19 cellular contexts compared by ENCODE assay signal in the genomic region with DNA sequence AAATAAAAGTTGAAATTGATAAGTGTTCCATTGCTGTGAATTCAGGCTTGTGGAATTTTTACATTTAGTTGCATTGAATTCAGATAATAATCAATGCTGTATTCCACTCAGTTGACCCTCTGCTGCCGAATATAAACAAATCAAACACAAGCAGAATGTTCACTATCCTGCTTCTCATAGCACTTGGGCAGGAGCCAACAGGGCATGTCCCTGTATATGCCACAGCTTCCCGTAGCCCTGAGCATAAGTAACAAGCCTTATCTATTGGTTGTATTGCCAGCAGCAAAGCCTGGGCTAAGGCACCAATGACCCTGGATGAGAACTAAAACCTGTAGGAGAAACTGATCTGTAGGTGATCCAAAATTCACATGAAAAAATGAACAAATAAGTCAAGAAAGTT.
DNase-seq lines count a peak whose midpoint lies in the region; ATAC-seq and TF ChIP-seq lines count a peak whose summit lies in the region.
"Had no signal": no experiment of that assay in that cellular context is flagged by ENCODE, and none has a peak within 500 bp of the region (broad histone marks: within the 10 kb centered on the region; RNA-seq: fewer than 3 reads in every experiment).

No MANE protein-coding gene starts in this region.

- H3K4me1 ChIP-seq in mesenchymal stem cell (ENCODE audit: control insufficient read depth, insufficient read depth, low read depth, low read length): no peaks in the 10 kb centered on the region

- H3K14ac ChIP-seq in mesenchymal stem cell (ENCODE audit: low read length in 2 of 2): no peak overlapping the region

- ATAC-seq in HG03521 (IDR thresholded peaks at IDR 0.05; ENCODE audit: unreplicated experiment) (no peak), HG03159 (IDR thresholded peaks at IDR 0.05; ENCODE audit: unreplicated experiment) (no peak)

- no peak overlapping the region for H2AFZ ChIP-seq in mesenchymal stem cell (ENCODE audit: low read depth, low read length)

- H3K27ac ChIP-seq in VCaP: 0 out of 2 replicates have a peak overlapping the region, but pooled peaks have one; percentile 18
- H3K27ac ChIP-seq in mesenchymal stem cell (ENCODE audit: low read length, poor library complexity, severe bottlenecking): no peak overlapping the region

- H3K4me2 ChIP-seq in mesenchymal stem cell (ENCODE audit: low read length, poor library complexity, severe bottlenecking): no peak overlapping the region

- no peak overlapping the region for H2AK5ac ChIP-seq in mesenchymal stem cell (ENCODE audit: low read length, severe bottlenecking)

- no peaks in the 10 kb centered on the region for H3K9me3 ChIP-seq in mesenchymal stem cell (ENCODE audit: control insufficient read depth, low read length)

- H2BK15ac ChIP-seq in mesenchymal stem cell (ENCODE audit: low read depth, poor library complexity, severe bottlenecking): no peak overlapping the region

- no peaks in the 10 kb centered on the region for H3K79me1 ChIP-seq in mesenchymal stem cell (replicated peaks; ENCODE audit: low read length, poor library complexity, severe bottlenecking)

- no peak overlapping the region for H4K91ac ChIP-seq in mesenchymal stem cell (ENCODE audit: low read length)

- H3K4me3 ChIP-seq in LNCaP clone FGC (ENCODE audit: low read depth, low read length): no peak overlapping the region
- no peak overlapping the region for H3K4me3 ChIP-seq in mesenchymal stem cell (ENCODE audit: insufficient read depth in 1 of 2, low read depth in 1 of 2, low read length in 2 of 2)

- no peak overlapping the region for H3K4ac ChIP-seq in mesenchymal stem cell (ENCODE audit: low read depth in 1 of 2, low read length in 2 of 2)

- WGBS in mesenchymal stem cell: 59% methylated on average over 2 of the region's 2 CpGs

- no peak overlapping the region for H3K23ac ChIP-seq in mesenchymal stem cell (ENCODE audit: low read length in 2 of 2)

- H2BK5ac ChIP-seq in mesenchymal stem cell (ENCODE audit: low read depth, low read length, poor library complexity, severe bottlenecking): no peak overlapping the region

- no peak overlapping the region for H2BK120ac ChIP-seq in mesenchymal stem cell (ENCODE audit: low read depth, low read length)

- H2BK12ac ChIP-seq in mesenchymal stem cell (ENCODE audit: low read length in 2 of 2): no peak overlapping the region

- no peak overlapping the region for H3K18ac ChIP-seq in mesenchymal stem cell (ENCODE audit: low read depth in 1 of 2, low read length in 2 of 2)

- DNase-seq in NCI-H748 (lab: John Stamatoyannopoulos, UW; ENCODE audit: unreplicated experiment): peak; percentile 24
- DNase-seq in NCI-H748 treated with DMSO at 0.1 percent for 48 hours (lab: John Stamatoyannopoulos, UW): no peak
- DNase-seq in LNCaP clone FGC (ENCODE audit: low read depth): peak; percentile 60
- peak; percentile 39 for DNase-seq in mesenchymal stem cell
- DNase-seq in anterior cingulate cortex (lab: John Stamatoyannopoulos, UW): no peak
- DNase-seq: DMS79 treated with DMSO at 0.1 percent for 48 hours, H7, Karpas-422, MM.1S, NCI-H1048, NCI-H1417 treated with DMSO at 0.1 percent for 48 hours, NCI-H187, NCI-H2227 treated with DMSO at 0.1 percent for 48 hours, NCI-H510A, NCI-H82, OCI-M1 had no signal

- TF ChIP-seq CTCF in LNCaP clone FGC (IDR thresholded peaks at IDR 0.05; ENCODE audit: control insufficient read depth, extremely low read depth, insufficient read depth) (no peak), VCaP (conservative IDR thresholded peaks at IDR 0.05) (no peak)

- no peaks in the 10 kb centered on the region for H3K27me3 ChIP-seq in mesenchymal stem cell (ENCODE audit: control insufficient read depth in 1 of 2, insufficient read depth in 1 of 2, low read length in 2 of 2)

- H3K9ac ChIP-seq in mesenchymal stem cell (ENCODE audit: low read length): no peak overlapping the region

- no peaks in the 10 kb centered on the region for H3K36me3 ChIP-seq in mesenchymal stem cell (ENCODE audit: control insufficient read depth in 1 of 2, insufficient read depth in 2 of 2, low read depth in 1 of 2, low read length in 2 of 2)

- no peak overlapping the region for H4K8ac ChIP-seq in mesenchymal stem cell (ENCODE audit: low read length)

Comparison
In these comparisons a context has a peak if more than half of its experiments do, and no peak if none do; other contexts are left out.
1. DNase-seq: peak in NCI-H748 (single experiment), LNCaP clone FGC (single experiment) and mesenchymal stem cell (single experiment); none in NCI-H748 treated with DMSO at 0.1 percent for 48 hours (single experiment) and anterior cingulate cortex (0 of 58).